Comparison of ENCODE assay signal across 16 cellular contexts in genomic region chr3:51977449-51978142, GRCh38. TPM values are rescaled to one million over a fixed set of nuclear protein-coding genes. Genes with fewer than 3 reads are reported as not detected.
DNase-seq lines count a peak whose midpoint lies in the region; ATAC-seq and FAIRE-seq lines count a peak whose summit lies in the region.
"Had no signal": no experiment of that assay in that cellular context is flagged by ENCODE, and none has a peak within 500 bp of the region (broad histone marks: within the 10 kb centered on the region; RNA-seq: fewer than 3 reads in every experiment).

No MANE protein-coding gene starts in this region.

- no peak for ATAC-seq in HG02870 (IDR thresholded peaks at IDR 0.05; ENCODE audit: unreplicated experiment)
- ATAC-seq: A549, left ventricle myocardium superior had no signal

- no peak overlapping the region for H4K91ac ChIP-seq in mesenchymal stem cell (ENCODE audit: low read length)

- H3K4me1 ChIP-seq in small intestine (ENCODE audit: control insufficient read depth in 2 of 2, insufficient read depth in 1 of 2, low read depth in 1 of 2, low read length in 1 of 2) = peaks cover 4 to 9% of the 10 kb centered on the region in 2 donors
- H3K4me1 ChIP-seq in mesenchymal stem cell (ENCODE audit: control insufficient read depth, insufficient read depth, low read depth, low read length) = peaks cover 27% of the 10 kb centered on the region

- H3K36me3 ChIP-seq in small intestine (ENCODE audit: control insufficient read depth in 2 of 2, insufficient read depth in 2 of 2, low read length in 2 of 2) (no peaks in the 10 kb centered on the region), mesenchymal stem cell (ENCODE audit: control insufficient read depth in 1 of 2, insufficient read depth in 2 of 2, low read depth in 1 of 2, low read length in 2 of 2) (peaks cover 0 to 12% of the 10 kb centered on the region in 2 experiments)
- H3K36me3 ChIP-seq: brain microvascular endothelial cell, Peyer's patch, tibial artery had no signal

- no peak overlapping the region for H2BK5ac ChIP-seq in mesenchymal stem cell (ENCODE audit: low read depth, low read length, poor library complexity, severe bottlenecking)

- H3K18ac ChIP-seq in mesenchymal stem cell (ENCODE audit: low read depth in 1 of 2, low read length in 2 of 2) = no peak overlapping the region

- peak overlapping the region; percentile 16 for H3K27ac Mint-ChIP-seq in activated CD4-positive, alpha-beta T cell treated with anti-CD3 and anti-CD28 coated beads, Interleukin-2, amount 10 ng/mL, durations not matched to agents 7 days and 5 days
- peak overlapping the region; percentile 57 for H3K27ac Mint-ChIP-seq in activated CD4-positive, alpha-beta memory T cell treated with anti-CD3 and anti-CD28 coated beads, Interleukin-2, amount 10 ng/mL, durations not matched to agents 7 days and 5 days

- H3K9me3 Mint-ChIP-seq in activated CD4-positive, alpha-beta T cell treated with anti-CD3 and anti-CD28 coated beads, Interleukin-2, amount 10 ng/mL, durations not matched to agents 7 days and 5 days = no peaks in the 10 kb centered on the region
- no peaks in the 10 kb centered on the region for H3K9me3 Mint-ChIP-seq in activated CD4-positive, alpha-beta memory T cell treated with anti-CD3 and anti-CD28 coated beads, Interleukin-2, amount 10 ng/mL, durations not matched to agents 7 days and 5 days

- H2AFZ ChIP-seq in mesenchymal stem cell (ENCODE audit: low read depth, low read length) = no peak overlapping the region

- H3K4me2 ChIP-seq in mesenchymal stem cell (ENCODE audit: low read length, poor library complexity, severe bottlenecking) = no peak overlapping the region
- H3K4me2 ChIP-seq: A549, smooth muscle cell had no signal

- H3K79me1 ChIP-seq in mesenchymal stem cell (replicated peaks; ENCODE audit: low read length, poor library complexity, severe bottlenecking) = peaks cover 19% of the 10 kb centered on the region

- no peak overlapping the region for H2BK12ac ChIP-seq in mesenchymal stem cell (ENCODE audit: low read length in 2 of 2)

- peaks cover 6% of the 10 kb centered on the region for H3K36me3 Mint-ChIP-seq in activated CD4-positive, alpha-beta T cell treated with anti-CD3 and anti-CD28 coated beads, Interleukin-2, amount 10 ng/mL, durations not matched to agents 7 days and 5 days (ENCODE audit: low read depth)
- peaks cover 9% of the 10 kb centered on the region for H3K36me3 Mint-ChIP-seq in activated CD4-positive, alpha-beta memory T cell treated with anti-CD3 and anti-CD28 coated beads, Interleukin-2, amount 10 ng/mL, durations not matched to agents 7 days and 5 days (ENCODE audit: low read depth)

- CTCF ChIA-PET in activated CD4-positive, alpha-beta T cell treated with anti-CD3 and anti-CD28 coated beads, Interleukin-2, amount 10 ng/mL, durations not matched to agents 7 days and 5 days (lab: Charles Lee) = interaction anchor here (0.6 to 1.3 kb wide), 4 partner anchors 14 to 79 kb away, joined by 3 to 6 read pairs (median 5); partner anchors contain the start of genes DUSP7, PARP3 and RRP9
- CTCF ChIA-PET in activated CD4-positive, alpha-beta memory T cell treated with anti-CD3 and anti-CD28 coated beads, Interleukin-2, amount 10 ng/mL, durations not matched to agents 7 days and 5 days (lab: Charles Lee) = interaction anchor here (1.2 kb wide), 1 partner anchor 36 kb away, joined by 3 read pairs; the partner anchor contains the start of gene RRP9

- WGBS in small intestine, 3 donors = 75 to 90% (median 85%) methylated on average over 9 of the region's 9 CpGs
- WGBS in mesenchymal stem cell = 96% methylated on average over 8 of the region's 9 CpGs

- no peak overlapping the region for H2BK15ac ChIP-seq in mesenchymal stem cell (ENCODE audit: low read depth, poor library complexity, severe bottlenecking)

- no peak overlapping the region for H3K4me3 Mint-ChIP-seq in activated CD4-positive, alpha-beta T cell treated with anti-CD3 and anti-CD28 coated beads, Interleukin-2, amount 10 ng/mL, durations not matched to agents 7 days and 5 days
- no peak overlapping the region for H3K4me3 Mint-ChIP-seq in activated CD4-positive, alpha-beta memory T cell treated with anti-CD3 and anti-CD28 coated beads, Interleukin-2, amount 10 ng/mL, durations not matched to agents 7 days and 5 days

- no peak overlapping the region for H2BK120ac ChIP-seq in mesenchymal stem cell (ENCODE audit: low read depth, low read length)

- no peak overlapping the region for H3K27ac ChIP-seq in small intestine (ENCODE audit: low read depth in 1 of 2, low read length in 1 of 2)
- H3K27ac ChIP-seq in mesenchymal stem cell (ENCODE audit: low read length, poor library complexity, severe bottlenecking) = no peak overlapping the region
- H3K27ac ChIP-seq: brain microvascular endothelial cell had no signal

- no peak overlapping the region for H3K14ac ChIP-seq in mesenchymal stem cell (ENCODE audit: low read length in 2 of 2)

- no peak overlapping the region for H3K4ac ChIP-seq in mesenchymal stem cell (ENCODE audit: low read depth in 1 of 2, low read length in 2 of 2)

- H3K27me3 Mint-ChIP-seq in activated CD4-positive, alpha-beta T cell treated with anti-CD3 and anti-CD28 coated beads, Interleukin-2, amount 10 ng/mL, durations not matched to agents 7 days and 5 days = no peaks in the 10 kb centered on the region
- H3K27me3 Mint-ChIP-seq in activated CD4-positive, alpha-beta memory T cell treated with anti-CD3 and anti-CD28 coated beads, Interleukin-2, amount 10 ng/mL, durations not matched to agents 7 days and 5 days = no peaks in the 10 kb centered on the region

- DNase-seq in activated CD4-positive, alpha-beta T cell treated with anti-CD3 and anti-CD28 coated beads, Interleukin-2, amount 10 ng/mL, durations not matched to agents 7 days and 5 days = peak; percentile 40
- no peak for DNase-seq in activated CD4-positive, alpha-beta T cell treated with anti-CD3 and anti-CD28 coated beads, Interleukin-2, amount 50 U/mL, for 4 hours
- peak; percentile 63 for DNase-seq in activated CD4-positive, alpha-beta memory T cell treated with anti-CD3 and anti-CD28 coated beads, Interleukin-2, amount 10 ng/mL, durations not matched to agents 7 days and 5 days
- DNase-seq in effector CD8-positive, alpha-beta T cell (lab: John Stamatoyannopoulos, UW) = peak; percentile 4
- DNase-seq in small intestine (peak; percentile 57), mesenchymal stem cell (no peak), NCI-H1092 (lab: John Stamatoyannopoulos, UW) (no peak)
- DNase-seq: brain microvascular endothelial cell, left ventricle myocardium superior, NCI-H1436, Peyer's patch, tibial artery had no signal

- H3K9me3 ChIP-seq in small intestine (ENCODE audit: control insufficient read depth, low read depth) (no peaks in the 10 kb centered on the region), mesenchymal stem cell (ENCODE audit: control insufficient read depth, low read length) (no peaks in the 10 kb centered on the region)
- H3K9me3 ChIP-seq: A549, Peyer's patch, tibial artery had no signal

- H2AK5ac ChIP-seq in mesenchymal stem cell (ENCODE audit: low read length, severe bottlenecking) = no peak overlapping the region

- H3K4me1 Mint-ChIP-seq in activated CD4-positive, alpha-beta T cell treated with anti-CD3 and anti-CD28 coated beads, Interleukin-2, amount 10 ng/mL, durations not matched to agents 7 days and 5 days = peaks cover 42% of the 10 kb centered on the region
- H3K4me1 Mint-ChIP-seq in activated CD4-positive, alpha-beta memory T cell treated with anti-CD3 and anti-CD28 coated beads, Interleukin-2, amount 10 ng/mL, durations not matched to agents 7 days and 5 days = peaks cover 51% of the 10 kb centered on the region

- H3K9ac ChIP-seq in mesenchymal stem cell (ENCODE audit: low read length) = no peak overlapping the region

- no peak overlapping the region for H3K23ac ChIP-seq in mesenchymal stem cell (ENCODE audit: low read length in 2 of 2)

- H3K27me3 ChIP-seq in small intestine (ENCODE audit: control insufficient read depth in 2 of 2, insufficient read depth in 2 of 2, low read length in 2 of 2) (no peaks in the 10 kb centered on the region), mesenchymal stem cell (ENCODE audit: control insufficient read depth in 1 of 2, insufficient read depth in 1 of 2, low read length in 2 of 2) (no peaks in the 10 kb centered on the region)
- H3K27me3 ChIP-seq: brain microvascular endothelial cell, Peyer's patch, tibial artery had no signal

- no peak for FAIRE-seq in small intestine (lab: Jason Lieb, UNC)
- FAIRE-seq: A549, D721Med had no signal

- no peak overlapping the region for H4K8ac ChIP-seq in mesenchymal stem cell (ENCODE audit: low read length)

- H3K4me3 ChIP-seq in small intestine (ENCODE audit: low read depth in 1 of 2, low read length in 2 of 2) (no peak overlapping the region), mesenchymal stem cell (ENCODE audit: insufficient read depth in 1 of 2, low read depth in 1 of 2, low read length in 2 of 2) (no peak overlapping the region)
- H3K4me3 ChIP-seq: A549, Peyer's patch, smooth muscle cell, tibial artery had no signal

- POLR2A ChIA-PET in activated CD4-positive, alpha-beta T cell treated with anti-CD3 and anti-CD28 coated beads, Interleukin-2, amount 10 ng/mL, durations not matched to agents 7 days and 5 days (lab: Charles Lee) = no interaction called here
- POLR2A ChIA-PET in activated CD4-positive, alpha-beta memory T cell treated with anti-CD3 and anti-CD28 coated beads, Interleukin-2, amount 10 ng/mL, durations not matched to agents 7 days and 5 days (lab: Charles Lee) = interaction anchor here (0.6 to 3.9 kb wide), 3 partner anchors 17 to 35 kb away, joined by 3 to 16 read pairs (median 4); partner anchors contain the start of gene RPL29

RNA-seq across cellular contexts. Expression of gene ABHD14A, which starts 2.7 kb away (rescaled TPM):
- 10 to 100 TPM; 11.5 to 16.7 TPM for total RNA-seq in activated CD4-positive, alpha-beta T cell treated with anti-CD3 and anti-CD28 coated beads, Interleukin-2, amount 10 ng/mL, durations not matched to agents 7 days and 5 days
- 10 to 100 TPM; 10.8 to 13.3 TPM for total RNA-seq in activated CD4-positive, alpha-beta memory T cell treated with anti-CD3 and anti-CD28 coated beads, Interleukin-2, amount 10 ng/mL, durations not matched to agents 7 days and 5 days
- 10 to 100 TPM in 1 of 3 donors, 1 to 10 TPM in 2; 4.6 to 17.6 (median 5.1) TPM for polyA plus RNA-seq in small intestine
- 19.9 TPM for polyA plus RNA-seq in mesenchymal stem cell (2013, experiment 1 of 2)
- polyA plus RNA-seq in mesenchymal stem cell (2013, experiment 2 of 2) = 19.9 TPM

RNA-seq across cellular contexts. Expression of gene ABHD14B, which starts 3.7 kb away (rescaled TPM):
- 10 to 100 TPM; 47.8 to 51.4 TPM for total RNA-seq in activated CD4-positive, alpha-beta T cell treated with anti-CD3 and anti-CD28 coated beads, Interleukin-2, amount 10 ng/mL, durations not matched to agents 7 days and 5 days
- total RNA-seq in activated CD4-positive, alpha-beta memory T cell treated with anti-CD3 and anti-CD28 coated beads, Interleukin-2, amount 10 ng/mL, durations not matched to agents 7 days and 5 days = 10 to 100 TPM; 57.4 to 58.1 TPM
- polyA plus RNA-seq in small intestine = 100 to 1,000 TPM in 2 of 3 donors, 10 to 100 TPM in 1; 71.3 to 164 (median 131) TPM
- polyA plus RNA-seq in mesenchymal stem cell (2013, experiment 1 of 2) = 15.5 TPM
- polyA plus RNA-seq in mesenchymal stem cell (2013, experiment 2 of 2) = 15.1 TPM

RNA-seq across cellular contexts. Expression of gene ACY1, which starts 5.7 kb away (rescaled TPM):
- 10 to 100 TPM; 16.5 to 19.4 TPM for total RNA-seq in activated CD4-positive, alpha-beta T cell treated with anti-CD3 and anti-CD28 coated beads, Interleukin-2, amount 10 ng/mL, durations not matched to agents 7 days and 5 days
- total RNA-seq in activated CD4-positive, alpha-beta memory T cell treated with anti-CD3 and anti-CD28 coated beads, Interleukin-2, amount 10 ng/mL, durations not matched to agents 7 days and 5 days = 10 to 100 TPM; 18.4 to 22.0 TPM
- polyA plus RNA-seq in small intestine = 1,000 to 10,000 TPM in 1 of 3 donors, 100 to 1,000 TPM in 2; 164 to 1,228 (median 877) TPM
- 14.0 TPM for polyA plus RNA-seq in mesenchymal stem cell (2013, experiment 1 of 2)
- 14.7 TPM for polyA plus RNA-seq in mesenchymal stem cell (2013, experiment 2 of 2)

RNA-seq across cellular contexts. Expression of gene PCBP4, which starts 10.3 kb away (rescaled TPM):
- 10 to 100 TPM; 21.4 to 27.2 TPM for total RNA-seq in activated CD4-positive, alpha-beta T cell treated with anti-CD3 and anti-CD28 coated beads, Interleukin-2, amount 10 ng/mL, durations not matched to agents 7 days and 5 days
- total RNA-seq in activated CD4-positive, alpha-beta memory T cell treated with anti-CD3 and anti-CD28 coated beads, Interleukin-2, amount 10 ng/mL, durations not matched to agents 7 days and 5 days = 10 to 100 TPM; 31.0 to 34.2 TPM
- polyA plus RNA-seq in small intestine = 10 to 100 TPM; 24.0 to 60.8 (median 45.4) TPM
- 32.5 TPM for polyA plus RNA-seq in mesenchymal stem cell (2013, experiment 1 of 2)
- polyA plus RNA-seq in mesenchymal stem cell (2013, experiment 2 of 2) = 31.0 TPM

RNA-seq across cellular contexts. Expression of gene RPL29, which starts 18.1 kb away (rescaled TPM):
- total RNA-seq in activated CD4-positive, alpha-beta T cell treated with anti-CD3 and anti-CD28 coated beads, Interleukin-2, amount 10 ng/mL, durations not matched to agents 7 days and 5 days = 1,000 to 10,000 TPM; 1,423 to 1,425 TPM
- total RNA-seq in activated CD4-positive, alpha-beta memory T cell treated with anti-CD3 and anti-CD28 coated beads, Interleukin-2, amount 10 ng/mL, durations not matched to agents 7 days and 5 days = 1,000 to 10,000 TPM; 1,042 to 1,047 TPM
- polyA plus RNA-seq in small intestine = 1,000 to 10,000 TPM; 2,279 to 2,499 (median 2,299) TPM
- polyA plus RNA-seq in mesenchymal stem cell (2013, experiment 1 of 2) = 1,869 TPM
- polyA plus RNA-seq in mesenchymal stem cell (2013, experiment 2 of 2) = 1,864 TPM

Comparison
In these comparisons a context has a peak if more than half of its experiments do, and no peak if none do; other contexts are left out.
1. DNase-seq: peak in activated CD4-positive, alpha-beta T cell treated with anti-CD3 and anti-CD28 coated beads, Interleukin-2, amount 10 ng/mL, durations not matched to agents 7 days and 5 days (single experiment), activated CD4-positive, alpha-beta memory T cell treated with anti-CD3 and anti-CD28 coated beads, Interleukin-2, amount 10 ng/mL, durations not matched to agents 7 days and 5 days (single experiment), effector CD8-positive, alpha-beta T cell (single experiment) and small intestine (single experiment); none in activated CD4-positive, alpha-beta T cell treated with anti-CD3 and anti-CD28 coated beads, Interleukin-2, amount 50 U/mL, for 4 hours (0 of 2), mesenchymal stem cell (single experiment) and NCI-H1092 (single experiment).